In the genomic region with DNA sequence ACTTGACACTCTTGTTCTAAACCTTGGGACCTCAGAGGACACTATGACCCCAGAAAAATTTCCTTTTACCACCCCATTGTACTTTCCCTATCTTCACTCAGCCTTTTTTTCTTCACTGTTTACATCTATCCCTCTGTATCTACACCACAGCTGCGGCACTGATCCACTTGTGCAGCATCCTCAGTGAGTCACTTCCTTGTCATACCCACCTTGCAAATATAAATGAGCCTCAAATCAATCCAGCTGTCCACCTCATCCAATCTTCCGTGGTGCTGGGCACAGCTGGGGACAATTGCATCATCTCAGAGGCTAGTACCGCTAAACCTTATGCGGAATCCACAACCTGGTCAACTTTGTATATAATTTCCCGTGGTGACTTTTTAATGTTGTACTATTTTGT, we compare ENCODE assay signal across 13 cellular contexts.
A peak's percentile ranks its signal among the peaks of the same experiment; 100 is the strongest.
DNase-seq lines count a peak whose midpoint lies in the region; TF ChIP-seq lines count a peak whose summit lies in the region.
"Had no signal": no experiment of that assay in that cellular context is flagged by ENCODE, and none has a peak within 500 bp of the region (broad histone marks: within the 10 kb centered on the region; RNA-seq: fewer than 3 reads in every experiment).

No MANE protein-coding gene starts in this region.

- peaks cover 12% of the 10 kb centered on the region for H3K27me3 Mint-ChIP-seq in nephron progenitor cell (ENCODE audit: low read depth, poor library complexity)
- H3K27me3 Mint-ChIP-seq: CD4-positive, alpha-beta T cell had no signal

- H3K27ac Mint-ChIP-seq in nephron progenitor cell, result no peak overlapping the region
- H3K27ac Mint-ChIP-seq: CD4-positive, alpha-beta T cell had no signal

- H3K9me3 Mint-ChIP-seq in nephron progenitor cell, result peaks cover 4% of the 10 kb centered on the region
- H3K9me3 Mint-ChIP-seq: CD4-positive, alpha-beta T cell had no signal

- TF ChIP-seq CTCF in nephron progenitor cell (IDR thresholded peaks at IDR 0.05), result no peak

- H3K4me1 Mint-ChIP-seq in nephron progenitor cell, result no peaks in the 10 kb centered on the region

- no peak overlapping the region for H3K4me3 Mint-ChIP-seq in nephron progenitor cell
- H3K4me3 Mint-ChIP-seq: CD4-positive, alpha-beta T cell had no signal

- no peaks in the 10 kb centered on the region for H3K36me3 Mint-ChIP-seq in nephron progenitor cell (ENCODE audit: low read depth)

- peak; percentile 39 for DNase-seq in Daoy (ENCODE audit: low read depth)
- DNase-seq in M059J (ENCODE audit: low read depth), result peak; percentile 22
- peak; percentile 2 for DNase-seq in kidney tubule cell (ENCODE audit: low spot score)
- no peak for DNase-seq in stimulated activated CD8-positive, alpha-beta memory T cell treated with anti-CD3 and anti-CD28 coated beads, Interleukin-4, amount 100 ng/mL, for 48 hours
- DNase-seq in stimulated activated CD4-positive, alpha-beta T cell treated with anti-CD3 and anti-CD28 coated beads, Interleukin-4, amount 100 ng/mL, for 4 hours, result no peak
- no peak for DNase-seq in T-helper 2 cell
- DNase-seq in nephron progenitor cell, result no peak
- DNase-seq: AML-193; Caco-2; CD4-positive, alpha-beta T cell; DMS79 treated with DMSO at 0.1 percent for 48 hours; GDM1; KG1 had no signal

Comparison
In these comparisons a context has a peak if more than half of its experiments do, and no peak if none do; other contexts are left out.
1. DNase-seq: peak in Daoy (single experiment), M059J (single experiment) and kidney tubule cell (single experiment); none in stimulated activated CD8-positive, alpha-beta memory T cell treated with anti-CD3 and anti-CD28 coated beads, Interleukin-4, amount 100 ng/mL, for 48 hours (single experiment), stimulated activated CD4-positive, alpha-beta T cell treated with anti-CD3 and anti-CD28 coated beads, Interleukin-4, amount 100 ng/mL, for 4 hours (0 of 2), T-helper 2 cell (0 of 5) and nephron progenitor cell (single experiment).